In the genomic region with DNA sequence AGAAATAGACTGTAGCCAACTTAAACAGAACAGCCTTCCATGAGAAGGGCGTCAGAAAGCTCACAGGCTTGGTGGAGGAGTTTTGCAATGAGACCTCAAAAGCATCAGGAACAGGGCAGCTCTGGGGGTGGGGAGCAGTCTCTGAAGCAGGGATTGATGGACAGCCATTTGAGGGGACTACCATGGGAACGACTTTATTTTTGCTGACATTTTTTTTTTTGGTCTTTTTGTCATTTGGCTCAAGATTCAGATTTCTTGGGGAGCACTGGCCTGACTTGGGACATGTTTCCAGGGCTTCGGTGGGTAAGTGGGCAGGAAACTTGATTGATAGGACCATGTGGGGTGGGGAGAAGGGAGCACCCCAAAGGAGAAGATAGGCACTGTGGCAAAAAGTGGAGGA, we compare ENCODE assay signal across 8 cellular contexts. TPM values are rescaled to one million over a fixed set of nuclear protein-coding genes. Genes with fewer than 3 reads are reported as not detected.
"Had no signal": no experiment of that assay in that cellular context is flagged by ENCODE, and none has a peak within 500 bp of the region (broad histone marks: within the 10 kb centered on the region; RNA-seq: fewer than 3 reads in every experiment).

No MANE protein-coding gene starts in this region.

- H3K9ac ChIP-seq: KMS-11 had no signal

- H3K36me3 Mint-ChIP-seq: IgD-negative memory B cell had no signal

- H3K27ac Mint-ChIP-seq: IgD-negative memory B cell had no signal

- H3K27ac ChIP-seq: HL-60, KMS-11 had no signal

- DNase-seq: IMR-90, KBM-7, KG1 had no signal

- H3K4me2 ChIP-seq: KMS-11 had no signal

- H3K4me1 Mint-ChIP-seq: IgD-negative memory B cell had no signal

- H3K4me3 Mint-ChIP-seq: IgD-negative memory B cell had no signal

- FAIRE-seq: HTR-8/SVneo had no signal

RNA-seq across cellular contexts. Expression of a gene that starts 32.1 kb away (rescaled TPM):
- total RNA-seq: HT1080, IMR-90 had no signal
- polyA plus RNA-seq: IgD-negative memory B cell, IMR-90 had no signal
